8 cellular contexts compared by ENCODE assay signal in genomic region chr9:134778841-134779411, GRCh38.
DNase-seq lines count a peak whose midpoint lies in the region; ATAC-seq and TF ChIP-seq lines count a peak whose summit lies in the region.

No MANE protein-coding gene starts in this region.

- H3K14ac ChIP-seq in trophoblast cell (ENCODE audit: low read length), result no peak overlapping the region

- H4K91ac ChIP-seq in trophoblast cell (ENCODE audit: low read depth, low read length), result no peak overlapping the region

- no peaks in the 10 kb centered on the region for H3K79me2 ChIP-seq in trophoblast cell (ENCODE audit: control insufficient read depth, insufficient read depth, low read length, poor library complexity)

- no peak overlapping the region for H2AFZ ChIP-seq in trophoblast cell (ENCODE audit: insufficient read depth, low read length, poor library complexity)

- H3K27me3 ChIP-seq in trophoblast cell (ENCODE audit: insufficient read depth, low read length), result no peaks in the 10 kb centered on the region

- peak; percentile 66 for TF ChIP-seq CTCF in fibroblast of pulmonary artery (IDR thresholded peaks at IDR 0.05; ENCODE audit: low read length, missing control alignments)

- peaks cover 3% of the 10 kb centered on the region for H3K9me3 ChIP-seq in trophoblast cell (ENCODE audit: insufficient read depth, low read depth, low read length)

- no peak overlapping the region for H2AK5ac ChIP-seq in trophoblast cell (ENCODE audit: low read length)

- H3K36me3 ChIP-seq in trophoblast cell (ENCODE audit: control insufficient read depth in 1 of 2, insufficient read depth in 2 of 2, low read length in 2 of 2), result peaks cover 96 to 97% of the 10 kb centered on the region in 2 experiments

- WGBS in trophoblast cell (ENCODE audit: extremely low coverage, insufficient coverage, insufficient read length), result no CpG with 5 or more reads among the region's 17 CpGs

- no peak overlapping the region for H2BK5ac ChIP-seq in trophoblast cell (ENCODE audit: low read depth, low read length, poor library complexity)

- no peaks in the 10 kb centered on the region for H3K79me1 ChIP-seq in trophoblast cell (ENCODE audit: low read length)

- no peak overlapping the region for H2BK12ac ChIP-seq in trophoblast cell (ENCODE audit: low read length)

- H3K27ac ChIP-seq in trophoblast cell (ENCODE audit: low read depth, low read length), result no peak overlapping the region

- no peak overlapping the region for H3K4me2 ChIP-seq in trophoblast cell (ENCODE audit: low read length)

- H3K4me3 ChIP-seq in fibroblast of pulmonary artery (replicated peaks; ENCODE audit: low read depth, low read length) (no peak overlapping the region), trophoblast cell (ENCODE audit: low read depth, low read length) (no peak overlapping the region)

- no peak overlapping the region for H3K4ac ChIP-seq in trophoblast cell (ENCODE audit: low read depth, low read length)

- H2BK120ac ChIP-seq in trophoblast cell (ENCODE audit: insufficient read depth, low read length, poor library complexity), result no peak overlapping the region

- H3K18ac ChIP-seq in trophoblast cell (ENCODE audit: low read length), result no peak overlapping the region

- no peak overlapping the region for H3K23ac ChIP-seq in trophoblast cell (ENCODE audit: low read length)

- peaks cover 0 to 4% of the 10 kb centered on the region in 2 experiments for H3K4me1 ChIP-seq in trophoblast cell (ENCODE audit: control insufficient read depth in 1 of 2, insufficient read depth in 2 of 2, low read length in 2 of 2)

- no peak overlapping the region for H4K12ac ChIP-seq in trophoblast cell (ENCODE audit: low read depth, low read length)

- no peak overlapping the region for H4K8ac ChIP-seq in trophoblast cell (ENCODE audit: low read depth, low read length)

- no peak overlapping the region for H3K9ac ChIP-seq in trophoblast cell (ENCODE audit: low read length)

- peak; percentile 46 for DNase-seq in NCI-H748 (lab: John Stamatoyannopoulos, UW; ENCODE audit: unreplicated experiment)
- no peak for DNase-seq in NCI-H748 treated with DMSO at 0.1 percent for 48 hours (lab: John Stamatoyannopoulos, UW)
- DNase-seq in fibroblast of pulmonary artery (ENCODE audit: low read depth), result peak; percentile 59
- DNase-seq in trophoblast cell, result peak; percentile 62 to 71

- ATAC-seq in HG02852 (IDR thresholded peaks at IDR 0.05; ENCODE audit: unreplicated experiment) (no peak), HG03097 (IDR thresholded peaks at IDR 0.05; ENCODE audit: low FRiP score, unreplicated experiment) (no peak), GM21717 (IDR thresholded peaks at IDR 0.05; ENCODE audit: unreplicated experiment) (no peak)

TF ChIP-seq in PFSK-1, 5 proteins besides CTCF, POLR2A, EP300 and RAD21:
- TF ChIP-seq FOXP2 (optimal IDR thresholded peaks at IDR 0.05; ENCODE audit: borderline replicate concordance, extremely low read depth, extremely low read length, insufficient read depth), result peak; percentile 7
- TF ChIP-seq, protein P1, sequence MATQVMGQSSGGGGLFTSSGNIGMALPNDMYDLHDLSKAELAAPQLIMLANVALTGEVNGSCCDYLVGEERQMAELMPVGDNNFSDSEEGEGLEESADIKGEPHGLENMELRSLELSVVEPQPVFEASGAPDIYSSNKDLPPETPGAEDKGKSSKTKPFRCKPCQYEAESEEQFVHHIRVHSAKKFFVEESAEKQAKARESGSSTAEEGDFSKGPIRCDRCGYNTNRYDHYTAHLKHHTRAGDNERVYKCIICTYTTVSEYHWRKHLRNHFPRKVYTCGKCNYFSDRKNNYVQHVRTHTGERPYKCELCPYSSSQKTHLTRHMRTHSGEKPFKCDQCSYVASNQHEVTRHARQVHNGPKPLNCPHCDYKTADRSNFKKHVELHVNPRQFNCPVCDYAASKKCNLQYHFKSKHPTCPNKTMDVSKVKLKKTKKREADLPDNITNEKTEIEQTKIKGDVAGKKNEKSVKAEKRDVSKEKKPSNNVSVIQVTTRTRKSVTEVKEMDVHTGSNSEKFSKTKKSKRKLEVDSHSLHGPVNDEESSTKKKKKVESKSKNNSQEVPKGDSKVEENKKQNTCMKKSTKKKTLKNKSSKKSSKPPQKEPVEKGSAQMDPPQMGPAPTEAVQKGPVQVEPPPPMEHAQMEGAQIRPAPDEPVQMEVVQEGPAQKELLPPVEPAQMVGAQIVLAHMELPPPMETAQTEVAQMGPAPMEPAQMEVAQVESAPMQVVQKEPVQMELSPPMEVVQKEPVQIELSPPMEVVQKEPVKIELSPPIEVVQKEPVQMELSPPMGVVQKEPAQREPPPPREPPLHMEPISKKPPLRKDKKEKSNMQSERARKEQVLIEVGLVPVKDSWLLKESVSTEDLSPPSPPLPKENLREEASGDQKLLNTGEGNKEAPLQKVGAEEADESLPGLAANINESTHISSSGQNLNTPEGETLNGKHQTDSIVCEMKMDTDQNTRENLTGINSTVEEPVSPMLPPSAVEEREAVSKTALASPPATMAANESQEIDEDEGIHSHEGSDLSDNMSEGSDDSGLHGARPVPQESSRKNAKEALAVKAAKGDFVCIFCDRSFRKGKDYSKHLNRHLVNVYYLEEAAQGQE (IDR thresholded peaks at IDR 0.05; ENCODE audit: insufficient read depth in 1 of 2, low read depth in 2 of 2, low read length in 2 of 2), result no peak
TF ChIP-seq in PFSK-1: peak in this region for 1.
